Comparison of ENCODE assay signal across 8 cellular contexts in the genomic region with DNA sequence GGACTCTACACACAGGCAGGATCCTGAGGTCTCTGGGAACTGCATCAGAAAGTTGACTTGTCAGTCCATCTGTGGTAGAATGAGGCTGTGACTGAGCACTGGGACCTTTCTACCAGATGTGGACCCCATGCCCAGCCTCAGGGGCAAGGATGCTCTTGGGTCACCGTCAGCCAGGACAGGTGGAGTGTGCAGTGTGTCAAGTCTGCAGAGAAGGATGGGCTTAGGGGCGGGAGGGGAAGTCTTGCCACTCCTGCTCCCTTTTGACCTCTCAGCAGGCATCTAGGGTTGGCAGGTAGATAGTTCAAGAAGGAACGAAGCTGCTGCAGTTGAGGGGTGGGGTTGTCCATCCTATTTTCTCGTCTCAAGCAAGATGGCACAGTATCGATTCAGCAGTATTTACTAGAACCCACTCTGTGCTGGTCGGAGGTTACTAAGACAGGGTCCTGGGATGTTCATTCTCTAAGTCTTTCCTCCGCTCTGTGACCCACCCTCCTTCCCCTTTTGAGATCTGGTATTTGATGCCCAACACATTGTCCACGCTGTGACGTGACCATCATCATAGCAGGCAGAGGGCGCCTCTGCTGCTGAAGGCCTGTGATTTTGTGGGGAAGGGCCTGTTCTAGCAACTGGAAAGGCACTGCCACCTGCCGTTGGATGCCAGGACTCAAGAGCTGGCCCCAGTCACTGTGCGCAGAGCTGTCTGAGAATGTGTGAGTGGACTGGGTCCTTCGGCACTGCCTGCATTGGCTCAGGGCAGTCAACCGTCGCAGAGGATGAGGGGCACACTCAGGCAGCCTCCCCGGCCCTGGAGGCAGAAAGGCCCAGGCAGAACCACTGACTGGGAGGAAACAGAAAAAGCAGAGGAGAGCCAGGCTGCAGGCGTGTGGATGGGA. TPM values are rescaled to one million over a fixed set of nuclear protein-coding genes. Genes with fewer than 3 reads are reported as not detected.
DNase-seq lines count a peak whose midpoint lies in the region; ATAC-seq and TF ChIP-seq lines count a peak whose summit lies in the region.

No MANE protein-coding gene starts in this region.

- peaks cover 31% of the 10 kb centered on the region for H3K4me1 Mint-ChIP-seq in activated B cell treated with CpG ODN at 0.5 μM for 24 hours

- H3K27ac Mint-ChIP-seq in activated B cell treated with CpG ODN at 0.5 μM for 24 hours: peak overlapping the region; percentile 35

- no peak overlapping the region for H3K4me3 ChIP-seq in AG04450 (ENCODE audit: low read depth, low read length)
- H3K4me3 ChIP-seq in effector memory CD4-positive, alpha-beta T cell (ENCODE audit: insufficient read depth, low read depth, low read length, poor library complexity, severe bottlenecking): no peak overlapping the region

- POLR2A ChIA-PET in AG04450 (lab: Yijun Ruan, JAX) (interaction anchor here (0.6 kb wide), 1 partner anchor 27 kb away, joined by 5 read pairs; no protein-coding TSS in a partner anchor), activated B cell treated with CpG ODN at 0.5 μM for 24 hours (lab: Charles Lee) (no interaction called here)

- CTCF ChIA-PET in AG04450 (lab: Charles Lee) (interaction anchor here (0.6 to 2.8 kb wide), 13 partner anchors 8 to 215 kb away, joined by 3 to 23 read pairs (median 4); no protein-coding TSS in a partner anchor), activated B cell treated with CpG ODN at 0.5 μM for 24 hours (lab: Charles Lee) (interaction anchor here (0.8 kb wide), 1 partner anchor 47 kb away, joined by 4 read pairs; no protein-coding TSS in a partner anchor)

- no peaks in the 10 kb centered on the region for H3K27me3 Mint-ChIP-seq in activated B cell treated with CpG ODN at 0.5 μM for 24 hours

- H3K27ac ChIP-seq in AG04450 (ENCODE audit: low read depth, low read length): peak overlapping the region; percentile 31
- no peak overlapping the region for H3K27ac ChIP-seq in effector memory CD4-positive, alpha-beta T cell (ENCODE audit: insufficient read depth, low read length, poor library complexity, severe bottlenecking)

- H3K9me3 Mint-ChIP-seq in activated B cell treated with CpG ODN at 0.5 μM for 24 hours: no peaks in the 10 kb centered on the region

- H3K36me3 Mint-ChIP-seq in activated B cell treated with CpG ODN at 0.5 μM for 24 hours (ENCODE audit: low read depth): peaks cover 68% of the 10 kb centered on the region

- ATAC-seq in activated B cell treated with CpG ODN at 0.5 μM for 24 hours (ENCODE audit: low read depth) (no peak), HG03196 (IDR thresholded peaks at IDR 0.05; ENCODE audit: unreplicated experiment) (no peak)

- no peak overlapping the region for H3K4me3 Mint-ChIP-seq in activated B cell treated with CpG ODN at 0.5 μM for 24 hours

- intact Hi-C loops in activated B cell treated with CpG ODN at 0.5 μM for 24 hours (cut with micrococcal nuclease): loop anchor here (1.0 kb wide), 1 partner anchor 77 kb away; no protein-coding TSS in a partner anchor

- TF ChIP-seq CTCF in AG04450 (IDR thresholded peaks at IDR 0.05; ENCODE audit: low read depth, low read length) (peak; percentile 64), GM13977 (IDR thresholded peaks at IDR 0.05; ENCODE audit: extremely low read depth, insufficient read depth, missing control alignments) (peak; percentile 43), activated B cell treated with CpG ODN at 0.5 μM for 24 hours (IDR thresholded peaks at IDR 0.05) (no peak)

- in situ Hi-C loops in GM13977 (cut with MboI; ENCODE audit: low pct_unique_long_range_greater_than_20kb, low sequenced_read_pairs, unreplicated experiment): no loop called here

- H3K9me3 ChIP-seq in AG04450 (ENCODE audit: control insufficient read depth, insufficient read depth, low read length): no peaks in the 10 kb centered on the region
- no peaks in the 10 kb centered on the region for H3K9me3 ChIP-seq in effector memory CD4-positive, alpha-beta T cell (ENCODE audit: control insufficient read depth, low read length)

- peaks cover 17% of the 10 kb centered on the region for H3K4me1 ChIP-seq in effector memory CD4-positive, alpha-beta T cell (ENCODE audit: control insufficient read depth, insufficient read depth, low read length, poor library complexity, severe bottlenecking)

- no peaks in the 10 kb centered on the region for H3K27me3 ChIP-seq in AG04450 (ENCODE audit: control insufficient read depth, insufficient read depth, low read length)
- H3K27me3 ChIP-seq in effector memory CD4-positive, alpha-beta T cell (replicated peaks; ENCODE audit: control insufficient read depth, insufficient read depth, low read length, poor library complexity, severe bottlenecking): no peaks in the 10 kb centered on the region

- peaks cover 22% of the 10 kb centered on the region for H3K36me3 ChIP-seq in effector memory CD4-positive, alpha-beta T cell (ENCODE audit: control insufficient read depth, insufficient read depth, low read length)

- DNase-seq in AG04450 (ENCODE audit: low read depth, low spot score): peak; percentile 23
- DNase-seq in GM13977 (ENCODE audit: low spot score): peak; percentile 46
- DNase-seq in NCI-H2227 (lab: John Stamatoyannopoulos, UW; ENCODE audit: unreplicated experiment): peak; percentile 86
- DNase-seq in activated B cell treated with CpG ODN at 0.5 μM for 24 hours: no peak
- peak; percentile 81 for DNase-seq in erythroblast (lab: John Stamatoyannopoulos, UW)
- DNase-seq in myocyte (ENCODE audit: low read depth): peak; percentile 81
- no peak for DNase-seq in effector memory CD4-positive, alpha-beta T cell

- no peak for TF ChIP-seq POLR2A in erythroblast (IDR thresholded peaks at IDR 0.05; ENCODE audit: low read length)

RNA-seq across cellular contexts. Expression of gene RBCK1, which starts 23.2 kb away (rescaled TPM):
- 57.4 and 69.3 TPM in 2 replicates for polyA plus RNA-seq in AG04450 (2011; rRNA removed)
- polyA minus RNA-seq in AG04450 (2011; rRNA and poly(A)+ RNA removed): 54.7 and 98.6 TPM in 2 replicates
- total RNA-seq in activated B cell treated with CpG ODN at 0.5 μM for 24 hours (92.7 and 100 TPM in 2 replicates), myocyte (85.1 and 106 TPM in 2 replicates)
- 97.8 TPM for polyA plus RNA-seq in myocyte (2012)

RNA-seq across cellular contexts. Expression of gene TBC1D20, which starts 31.1 kb away (rescaled TPM):
- 40.1 and 45.6 TPM in 2 replicates for polyA plus RNA-seq in AG04450 (2011; rRNA removed)
- 60.0 and 84.1 TPM in 2 replicates for polyA minus RNA-seq in AG04450 (2011; rRNA and poly(A)+ RNA removed)
- 21.4 and 24.1 TPM in 2 replicates for total RNA-seq in activated B cell treated with CpG ODN at 0.5 μM for 24 hours
- total RNA-seq in myocyte: 29.1 and 40.1 TPM in 2 replicates
- 45.1 TPM for polyA plus RNA-seq in myocyte (2012)

RNA-seq across cellular contexts. Expression of gene TRIB3, which starts 50.7 kb away (rescaled TPM):
- 32.6 and 45.5 TPM in 2 replicates for polyA plus RNA-seq in AG04450 (2011; rRNA removed)
- 26.6 and 31.1 TPM in 2 replicates for polyA minus RNA-seq in AG04450 (2011; rRNA and poly(A)+ RNA removed)
- total RNA-seq in activated B cell treated with CpG ODN at 0.5 μM for 24 hours (13.3 and 14.0 TPM in 2 replicates), myocyte (6.1 and 9.6 TPM in 2 replicates)
- 69.0 TPM for polyA plus RNA-seq in myocyte (2012)

Comparison
In these comparisons a context has a peak if more than half of its experiments do, and no peak if none do; other contexts are left out.
1. DNase-seq: peak in AG04450 (single experiment), GM13977 (single experiment), NCI-H2227 (single experiment), erythroblast (2 of 2) and myocyte (single experiment); none in activated B cell treated with CpG ODN at 0.5 μM for 24 hours (single experiment) and effector memory CD4-positive, alpha-beta T cell (0 of 3).